Comparison of ENCODE assay signal across 14 cellular contexts in the genomic region with DNA sequence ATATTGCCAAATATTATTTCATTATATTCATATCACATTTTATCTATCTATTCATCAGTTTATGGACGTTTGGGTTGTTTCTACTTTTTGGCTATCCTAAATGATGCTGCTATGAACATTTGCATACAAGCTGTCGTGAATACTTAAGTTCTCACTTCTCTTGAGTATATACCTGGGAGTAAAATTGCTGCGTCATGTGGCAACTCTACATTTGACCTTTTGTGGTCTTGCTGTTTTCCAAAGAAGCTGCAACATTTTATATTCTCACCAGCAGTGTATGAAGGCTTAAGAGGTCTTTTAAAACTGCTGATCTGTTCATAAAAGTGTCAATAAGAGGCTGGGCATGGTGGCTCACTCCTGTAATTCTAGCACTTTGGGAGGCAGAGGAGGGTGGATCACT. TPM values are rescaled to one million over a fixed set of nuclear protein-coding genes. Genes with fewer than 3 reads are reported as not detected.
DNase-seq lines count a peak whose midpoint lies in the region; ATAC-seq and TF ChIP-seq lines count a peak whose summit lies in the region.
"Had no signal": no experiment of that assay in that cellular context is flagged by ENCODE, and none has a peak within 500 bp of the region (broad histone marks: within the 10 kb centered on the region; RNA-seq: fewer than 3 reads in every experiment).

No MANE protein-coding gene starts in this region.

- no peak for DNase-seq in activated naive CD4-positive, alpha-beta T cell treated with anti-CD3 and anti-CD28 coated beads for 36 hours
- DNase-seq in activated naive CD4-positive, alpha-beta T cell (lab: John Stamatoyannopoulos, UW): no peak
- DNase-seq in RPMI8226 (peak; percentile 11), choroid plexus epithelial cell (ENCODE audit: low read depth) (peak; percentile 37), Right ventricle myocardium superior (no peak), SIG-M5 treated with dmso at 0.1 percent for 504 hours (lab: John Stamatoyannopoulos, UW; ENCODE audit: unreplicated experiment) (no peak)
- DNase-seq: Calu3; CD8-positive, alpha-beta T cell; DMS79 treated with DMSO at 0.1 percent for 48 hours; GF-D8; H9; IMR-90 had no signal

- H3K27ac Mint-ChIP-seq in activated naive CD4-positive, alpha-beta T cell treated with anti-CD3 and anti-CD28 coated beads for 36 hours: peak overlapping the region; percentile 5
- H3K27ac Mint-ChIP-seq: CD8-positive, alpha-beta T cell; H9 had no signal

- no peak overlapping the region for H3K4me3 Mint-ChIP-seq in activated naive CD4-positive, alpha-beta T cell treated with anti-CD3 and anti-CD28 coated beads for 36 hours
- H3K4me3 Mint-ChIP-seq: CD8-positive, alpha-beta T cell; H9 had no signal

- intact Hi-C loops in activated naive CD4-positive, alpha-beta T cell treated with anti-CD3 and anti-CD28 coated beads for 36 hours (cut with micrococcal nuclease): no loop called here
- intact Hi-C loops in Right ventricle myocardium superior (cut with DNase I): loop anchor here (10.0 kb wide), 1 partner anchor 483 kb away; no protein-coding TSS in a partner anchor

- TF ChIP-seq CTCF in choroid plexus epithelial cell (conservative IDR thresholded peaks at IDR 0.05; ENCODE audit: low read depth, low read length): no peak

- H3K9me3 Mint-ChIP-seq in activated naive CD4-positive, alpha-beta T cell treated with anti-CD3 and anti-CD28 coated beads for 36 hours: no peaks in the 10 kb centered on the region
- H3K9me3 Mint-ChIP-seq: CD8-positive, alpha-beta T cell; H9 had no signal

- H3K4me3 ChIP-seq in choroid plexus epithelial cell (ENCODE audit: low read depth, low read length): no peak overlapping the region
- H3K4me3 ChIP-seq: BLaER1 had no signal

- no peak for ATAC-seq in Right ventricle myocardium superior (ENCODE audit: poor library complexity)
- no peak for ATAC-seq in HG02610 (IDR thresholded peaks at IDR 0.05; ENCODE audit: unreplicated experiment)
- ATAC-seq: CD8-positive, alpha-beta T cell had no signal

- peaks cover 14% of the 10 kb centered on the region for H3K36me3 Mint-ChIP-seq in activated naive CD4-positive, alpha-beta T cell treated with anti-CD3 and anti-CD28 coated beads for 36 hours (ENCODE audit: low read depth)

- H3K27me3 Mint-ChIP-seq in activated naive CD4-positive, alpha-beta T cell treated with anti-CD3 and anti-CD28 coated beads for 36 hours (ENCODE audit: low read depth): no peaks in the 10 kb centered on the region

- peaks cover 18% of the 10 kb centered on the region for H3K4me1 Mint-ChIP-seq in activated naive CD4-positive, alpha-beta T cell treated with anti-CD3 and anti-CD28 coated beads for 36 hours (ENCODE audit: low read depth)

- CTCF ChIA-PET in activated naive CD4-positive, alpha-beta T cell treated with anti-CD3 and anti-CD28 coated beads for 36 hours (lab: Charles Lee): interaction anchor here (0.6 to 4.6 kb wide), 5 partner anchors 10 to 541 kb away, joined by 3 to 23 read pairs (median 6); no protein-coding TSS in a partner anchor

RNA-seq across cellular contexts. Expression of gene PYURF, which starts 5.8 kb away (rescaled TPM):
- 10 to 100 TPM; 51.5 to 54.2 TPM for total RNA-seq in activated naive CD4-positive, alpha-beta T cell treated with anti-CD3 and anti-CD28 coated beads for 36 hours
- 51.5 TPM for total RNA-seq in Right ventricle myocardium superior

Comparison
In these comparisons a context has a peak if more than half of its experiments do, and no peak if none do; other contexts are left out.
1. DNase-seq: peak in RPMI8226 (single experiment) and choroid plexus epithelial cell (single experiment); none in activated naive CD4-positive, alpha-beta T cell treated with anti-CD3 and anti-CD28 coated beads for 36 hours (single experiment), activated naive CD4-positive, alpha-beta T cell (0 of 4), Right ventricle myocardium superior (single experiment) and SIG-M5 treated with dmso at 0.1 percent for 504 hours (single experiment).